In genomic region chr3:117059054-117059989, GRCh38 we compare ENCODE assay signal across 8 cellular contexts.
DNase-seq lines count a peak whose midpoint lies in the region; ATAC-seq lines count a peak whose summit lies in the region.

No MANE protein-coding gene starts in this region.

- DNase-seq in DMS79 (lab: John Stamatoyannopoulos, UW): peak; percentile 13
- peak; percentile 59 for DNase-seq in NCI-H1092 (lab: John Stamatoyannopoulos, UW)
- peak; percentile 87 for DNase-seq in adipocyte (ENCODE audit: low read depth)
- DNase-seq in left lobe of liver (ENCODE audit: low spot score): no peak
- no peak for DNase-seq in T-helper 2 cell

- no peak overlapping the region for H3K4me3 ChIP-seq in adipocyte (ENCODE audit: low read length)

- H3K4me1 ChIP-seq in adipocyte (ENCODE audit: control insufficient read depth, insufficient read depth, low read length): peaks cover 25% of the 10 kb centered on the region

- H3K9me3 ChIP-seq in adipocyte (ENCODE audit: control insufficient read depth, low read length): no peaks in the 10 kb centered on the region

- H3K9ac ChIP-seq in adipocyte (ENCODE audit: low read length): peak overlapping the region; percentile 36

- no peaks in the 10 kb centered on the region for H3K27me3 ChIP-seq in adipocyte (replicated peaks; ENCODE audit: control insufficient read depth, insufficient read depth, low read length)

- no peaks in the 10 kb centered on the region for H3K36me3 ChIP-seq in adipocyte (ENCODE audit: control insufficient read depth, insufficient read depth, low read length, severe bottlenecking)

- peak; percentile 88 for ATAC-seq in left lobe of liver
- no peak for ATAC-seq in GM19351 (IDR thresholded peaks at IDR 0.05; ENCODE audit: unreplicated experiment)
- no peak for ATAC-seq in GM18517 (IDR thresholded peaks at IDR 0.05; ENCODE audit: unreplicated experiment)
- no peak for ATAC-seq in GM21717 (IDR thresholded peaks at IDR 0.05; ENCODE audit: unreplicated experiment)

Comparison
In these comparisons a context has a peak if more than half of its experiments do, and no peak if none do; other contexts are left out.
1. DNase-seq: peak in DMS79 (single experiment), NCI-H1092 (single experiment) and adipocyte (single experiment); none in left lobe of liver (single experiment) and T-helper 2 cell (0 of 5).